22 cellular contexts compared by ENCODE assay signal in the genomic region with DNA sequence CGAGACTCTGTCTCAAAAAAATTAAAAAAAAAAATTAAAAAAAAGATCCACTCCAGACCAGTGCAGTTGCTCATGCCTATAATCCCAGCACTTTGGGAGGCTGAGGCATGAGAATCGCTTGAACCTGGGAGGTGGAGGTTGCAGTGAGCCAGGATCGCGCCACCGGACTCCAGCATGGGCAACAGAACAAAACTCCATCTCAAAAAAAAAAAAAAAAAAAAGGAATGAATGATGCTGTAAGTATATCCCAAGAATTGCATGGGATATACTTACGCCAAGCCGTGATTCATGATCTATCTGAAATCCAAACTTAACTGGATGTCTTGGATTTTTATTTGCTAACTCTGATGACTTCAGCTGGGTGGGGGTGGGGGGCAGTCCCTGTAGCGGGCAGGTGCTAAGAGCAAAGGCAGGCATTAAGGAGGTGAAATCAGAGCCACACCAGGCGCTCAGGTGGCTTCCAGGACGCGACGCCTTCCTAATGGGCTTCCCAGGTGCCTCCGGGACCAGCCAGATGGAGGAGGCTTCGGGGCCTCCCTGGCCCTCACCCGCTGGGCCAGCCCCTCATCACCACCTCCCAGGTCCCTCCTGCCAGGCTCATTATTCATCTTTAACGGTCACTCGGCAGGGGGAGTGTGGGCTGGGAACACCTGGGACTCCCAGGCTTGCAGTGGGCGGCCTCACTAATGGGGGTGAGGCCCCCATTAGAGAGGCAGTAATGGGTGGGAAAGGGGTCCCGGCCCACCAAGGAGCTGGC. TPM values are rescaled to one million over a fixed set of nuclear protein-coding genes. Genes with fewer than 3 reads are reported as not detected.
DNase-seq lines count a peak whose midpoint lies in the region; ATAC-seq and TF ChIP-seq lines count a peak whose summit lies in the region.
"Had no signal": no experiment of that assay in that cellular context is flagged by ENCODE, and none has a peak within 500 bp of the region (broad histone marks: within the 10 kb centered on the region; RNA-seq: fewer than 3 reads in every experiment).

No MANE protein-coding gene starts in this region.

- no peak overlapping the region for H3K4me3 Mint-ChIP-seq in WTC11
- H3K4me3 Mint-ChIP-seq in CD8-positive, alpha-beta memory T cell: no peak overlapping the region
- H3K4me3 Mint-ChIP-seq: activated naive CD4-positive, alpha-beta T cell treated with anti-CD3 and anti-CD28 coated beads, Interleukin-2, amount 50 U/mL, for 24 hours; HFFc6 had no signal

- ATAC-seq in WTC11 (no peak), HG02678 (IDR thresholded peaks at IDR 0.05; ENCODE audit: unreplicated experiment) (no peak)
- ATAC-seq: activated CD4-positive, CD25-positive, alpha-beta regulatory T cell treated with anti-CD3 and anti-CD28 coated beads, Interleukin-2, amount 50 U/mL, for 24 hours; PC-3 had no signal

- peaks cover 11% of the 10 kb centered on the region for H3K4me1 Mint-ChIP-seq in WTC11
- H3K4me1 Mint-ChIP-seq in CD8-positive, alpha-beta memory T cell: no peaks in the 10 kb centered on the region
- H3K4me1 Mint-ChIP-seq: activated naive CD4-positive, alpha-beta T cell treated with anti-CD3 and anti-CD28 coated beads, Interleukin-2, amount 50 U/mL, for 24 hours had no signal

- H3K36me3 ChIP-seq in stomach smooth muscle (ENCODE audit: control insufficient read depth in 2 of 2, insufficient read depth in 2 of 2, low read length in 2 of 2): no peaks in the 10 kb centered on the region
- no peaks in the 10 kb centered on the region for H3K36me3 ChIP-seq in CD8-positive, alpha-beta memory T cell (ENCODE audit: insufficient read depth, low read length)
- H3K36me3 ChIP-seq: neutrophil, vagina had no signal

- DNase-seq in NCI-H82 (lab: John Stamatoyannopoulos, UW) (peak; percentile 20), NCI-H82 treated with DMSO at 0.1 percent for 48 hours (lab: John Stamatoyannopoulos, UW; ENCODE audit: unreplicated experiment) (no peak), NCI-H146 (lab: John Stamatoyannopoulos, UW) (peak; percentile 87), WTC11 (ENCODE audit: low spot score) (no peak)
- no peak for DNase-seq in CD8-positive, alpha-beta memory T cell
- DNase-seq in effector CD8-positive, alpha-beta T cell (lab: John Stamatoyannopoulos, UW): no peak
- DNase-seq: head of caudate nucleus, HFFc6, KBM-7, MV-4-11, PC-3 had no signal

- H3K27me3 Mint-ChIP-seq in WTC11 (ENCODE audit: low read depth): peaks cover 18% of the 10 kb centered on the region
- H3K27me3 Mint-ChIP-seq in CD8-positive, alpha-beta memory T cell: peaks cover 4 to 35% of the 10 kb centered on the region in 2 donors

- H3K9ac ChIP-seq in stomach smooth muscle (ENCODE audit: low read length in 2 of 2): no peak overlapping the region

- H3K9me3 ChIP-seq in stomach smooth muscle (ENCODE audit: control insufficient read depth in 2 of 2, low read length in 2 of 2): no peaks in the 10 kb centered on the region
- no peaks in the 10 kb centered on the region for H3K9me3 ChIP-seq in CD8-positive, alpha-beta memory T cell (ENCODE audit: low read length)
- H3K9me3 ChIP-seq: neutrophil, vagina had no signal

- no peaks in the 10 kb centered on the region for H3K27me3 ChIP-seq in stomach smooth muscle (ENCODE audit: control insufficient read depth in 1 of 2, insufficient read depth in 2 of 2, low read length in 2 of 2)
- no peaks in the 10 kb centered on the region for H3K27me3 ChIP-seq in CD8-positive, alpha-beta memory T cell (ENCODE audit: insufficient read depth, low read length, poor library complexity, severe bottlenecking)
- H3K27me3 ChIP-seq: vagina had no signal

- POLR2A ChIA-PET in WTC11 (lab: Charles Lee): no interaction called here
- POLR2A ChIA-PET in CD8-positive, alpha-beta memory T cell (lab: Charles Lee): no interaction called here

- H3K36me3 Mint-ChIP-seq in WTC11: no peaks in the 10 kb centered on the region
- H3K36me3 Mint-ChIP-seq in CD8-positive, alpha-beta memory T cell: no peaks in the 10 kb centered on the region
- H3K36me3 Mint-ChIP-seq: activated naive CD4-positive, alpha-beta T cell treated with anti-CD3 and anti-CD28 coated beads, Interleukin-2, amount 50 U/mL, for 24 hours; CD14-positive monocyte had no signal

- no peaks in the 10 kb centered on the region for H3K9me3 Mint-ChIP-seq in WTC11
- no peaks in the 10 kb centered on the region for H3K9me3 Mint-ChIP-seq in CD8-positive, alpha-beta memory T cell
- H3K9me3 Mint-ChIP-seq: activated naive CD4-positive, alpha-beta T cell treated with anti-CD3 and anti-CD28 coated beads, Interleukin-2, amount 50 U/mL, for 24 hours; HFFc6 had no signal

- CTCF ChIA-PET in WTC11 (lab: Charles Lee): interaction anchor here (1.3 to 4.1 kb wide), 2 partner anchors 77 to 78 kb away, joined by 4 to 21 read pairs; a partner anchor contains a TSS
- CTCF ChIA-PET in CD8-positive, alpha-beta memory T cell (lab: Charles Lee): no interaction called here

- no peak overlapping the region for H3K4me3 ChIP-seq in stomach smooth muscle (ENCODE audit: low read length in 2 of 2)
- H3K4me3 ChIP-seq in CD8-positive, alpha-beta memory T cell (ENCODE audit: low read length): no peak overlapping the region
- H3K4me3 ChIP-seq: vagina had no signal

- H3K27ac Mint-ChIP-seq in WTC11: no peak overlapping the region
- H3K27ac Mint-ChIP-seq in CD8-positive, alpha-beta memory T cell: no peak overlapping the region
- H3K27ac Mint-ChIP-seq: activated naive CD4-positive, alpha-beta T cell treated with anti-CD3 and anti-CD28 coated beads, Interleukin-2, amount 50 U/mL, for 24 hours; CD14-positive monocyte; HFFc6 had no signal

- H3K4me1 ChIP-seq in stomach smooth muscle (ENCODE audit: control insufficient read depth, insufficient read depth, low read length): peaks cover 21% of the 10 kb centered on the region
- no peaks in the 10 kb centered on the region for H3K4me1 ChIP-seq in CD8-positive, alpha-beta memory T cell (ENCODE audit: insufficient read depth, low read length)

- peak overlapping the region; percentile 53 for H3K27ac ChIP-seq in stomach smooth muscle (ENCODE audit: low read length)
- H3K27ac ChIP-seq in CD8-positive, alpha-beta memory T cell (ENCODE audit: low read depth, low read length): no peak overlapping the region
- H3K27ac ChIP-seq: neutrophil, vagina had no signal

- TF ChIP-seq CTCF in WTC11 (IDR thresholded peaks at IDR 0.05): no peak

TF ChIP-seq in WTC11, 78 proteins besides CTCF, POLR2A, EP300 and RAD21:
- no peak for TF ChIP-seq MXD4 (CRISPR knock-in tag; IDR thresholded peaks at IDR 0.05; ENCODE audit: borderline replicate concordance)
- no peak for TF ChIP-seq ZNF671 (CRISPR knock-in tag; IDR thresholded peaks at IDR 0.05)
- TF ChIP-seq, protein P1, sequence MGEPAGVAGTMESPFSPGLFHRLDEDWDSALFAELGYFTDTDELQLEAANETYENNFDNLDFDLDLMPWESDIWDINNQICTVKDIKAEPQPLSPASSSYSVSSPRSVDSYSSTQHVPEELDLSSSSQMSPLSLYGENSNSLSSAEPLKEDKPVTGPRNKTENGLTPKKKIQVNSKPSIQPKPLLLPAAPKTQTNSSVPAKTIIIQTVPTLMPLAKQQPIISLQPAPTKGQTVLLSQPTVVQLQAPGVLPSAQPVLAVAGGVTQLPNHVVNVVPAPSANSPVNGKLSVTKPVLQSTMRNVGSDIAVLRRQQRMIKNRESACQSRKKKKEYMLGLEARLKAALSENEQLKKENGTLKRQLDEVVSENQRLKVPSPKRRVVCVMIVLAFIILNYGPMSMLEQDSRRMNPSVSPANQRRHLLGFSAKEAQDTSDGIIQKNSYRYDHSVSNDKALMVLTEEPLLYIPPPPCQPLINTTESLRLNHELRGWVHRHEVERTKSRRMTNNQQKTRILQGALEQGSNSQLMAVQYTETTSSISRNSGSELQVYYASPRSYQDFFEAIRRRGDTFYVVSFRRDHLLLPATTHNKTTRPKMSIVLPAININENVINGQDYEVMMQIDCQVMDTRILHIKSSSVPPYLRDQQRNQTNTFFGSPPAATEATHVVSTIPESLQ (CRISPR knock-in tag; IDR thresholded peaks at IDR 0.05): no peak
- TF ChIP-seq, protein P2, sequence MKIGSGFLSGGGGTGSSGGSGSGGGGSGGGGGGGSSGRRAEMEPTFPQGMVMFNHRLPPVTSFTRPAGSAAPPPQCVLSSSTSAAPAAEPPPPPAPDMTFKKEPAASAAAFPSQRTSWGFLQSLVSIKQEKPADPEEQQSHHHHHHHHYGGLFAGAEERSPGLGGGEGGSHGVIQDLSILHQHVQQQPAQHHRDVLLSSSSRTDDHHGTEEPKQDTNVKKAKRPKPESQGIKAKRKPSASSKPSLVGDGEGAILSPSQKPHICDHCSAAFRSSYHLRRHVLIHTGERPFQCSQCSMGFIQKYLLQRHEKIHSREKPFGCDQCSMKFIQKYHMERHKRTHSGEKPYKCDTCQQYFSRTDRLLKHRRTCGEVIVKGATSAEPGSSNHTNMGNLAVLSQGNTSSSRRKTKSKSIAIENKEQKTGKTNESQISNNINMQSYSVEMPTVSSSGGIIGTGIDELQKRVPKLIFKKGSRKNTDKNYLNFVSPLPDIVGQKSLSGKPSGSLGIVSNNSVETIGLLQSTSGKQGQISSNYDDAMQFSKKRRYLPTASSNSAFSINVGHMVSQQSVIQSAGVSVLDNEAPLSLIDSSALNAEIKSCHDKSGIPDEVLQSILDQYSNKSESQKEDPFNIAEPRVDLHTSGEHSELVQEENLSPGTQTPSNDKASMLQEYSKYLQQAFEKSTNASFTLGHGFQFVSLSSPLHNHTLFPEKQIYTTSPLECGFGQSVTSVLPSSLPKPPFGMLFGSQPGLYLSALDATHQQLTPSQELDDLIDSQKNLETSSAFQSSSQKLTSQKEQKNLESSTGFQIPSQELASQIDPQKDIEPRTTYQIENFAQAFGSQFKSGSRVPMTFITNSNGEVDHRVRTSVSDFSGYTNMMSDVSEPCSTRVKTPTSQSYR (CRISPR knock-in tag; IDR thresholded peaks at IDR 0.05): no peak
- TF ChIP-seq ZNF423 (CRISPR knock-in tag; IDR thresholded peaks at IDR 0.05): peak; percentile 67; the same call in 1 of the 2 replicates
- TF ChIP-seq IRF2 (CRISPR knock-in tag; IDR thresholded peaks at IDR 0.05; ENCODE audit: borderline replicate concordance, low read depth): no peak
- no peak for TF ChIP-seq NFYB (CRISPR knock-in tag; conservative IDR thresholded peaks at IDR 0.05; ENCODE audit: low read depth)

RNA-seq across cellular contexts. Expression of a gene that starts 11.4 kb away (rescaled TPM):
- 0.16 to 0.23 TPM (median 0.17 TPM) in 3 replicates for total RNA-seq in WTC11 (2021)
- total RNA-seq in CD8-positive, alpha-beta memory T cell: not detected
- not detected for polyA plus RNA-seq in CD8-positive, alpha-beta memory T cell
- total RNA-seq: activated CD8-positive, alpha-beta memory T cell treated with anti-CD3 and anti-CD28 coated beads for 36 hours; HFFc6; mucosa of gallbladder; PC-3; SK-MEL-5; vagina had no signal
- polyA plus RNA-seq: AG04450, CD14-positive monocyte had no signal

RNA-seq across cellular contexts. Expression of a gene that starts 21.9 kb away (rescaled TPM):
- 260 to 261 TPM (median 260 TPM) in 3 replicates for total RNA-seq in WTC11 (2021)
- 100 to 1,000 TPM; 216 to 232 TPM for total RNA-seq in CD8-positive, alpha-beta memory T cell
- polyA plus RNA-seq in CD8-positive, alpha-beta memory T cell: 399 TPM

RNA-seq across cellular contexts. Expression of a gene that starts 23.0 kb away (rescaled TPM):
- 2.5 to 3.3 TPM (median 3.3 TPM) in 3 replicates for total RNA-seq in WTC11 (2021)
- total RNA-seq in CD8-positive, alpha-beta memory T cell: 1 to 10 TPM; 4.0 to 4.1 TPM
- 6.3 TPM for polyA plus RNA-seq in CD8-positive, alpha-beta memory T cell

RNA-seq across cellular contexts. Expression of a gene that starts 30.5 kb away (rescaled TPM):
- total RNA-seq in WTC11 (2021): 0.23 to 0.62 TPM (median 0.48 TPM) in 3 replicates
- not detected for total RNA-seq in CD8-positive, alpha-beta memory T cell
- not detected for polyA plus RNA-seq in CD8-positive, alpha-beta memory T cell
- total RNA-seq: activated CD8-positive, alpha-beta memory T cell treated with anti-CD3 and anti-CD28 coated beads for 36 hours; HFFc6 had no signal
- polyA plus RNA-seq: AG04450, CD14-positive monocyte had no signal

RNA-seq across cellular contexts. Expression of a gene that starts 32.3 kb away (rescaled TPM):
- 4.6 to 5.8 TPM (median 5.3 TPM) in 3 replicates for total RNA-seq in WTC11 (2021)
- total RNA-seq in CD8-positive, alpha-beta memory T cell: 1 to 10 TPM; 5.3 to 7.3 TPM
- polyA plus RNA-seq in CD8-positive, alpha-beta memory T cell: 2.7 TPM

Comparison
In these comparisons a context has a peak if more than half of its experiments do, and no peak if none do; other contexts are left out.
1. DNase-seq: peak in NCI-H82 (single experiment) and NCI-H146 (single experiment); none in NCI-H82 treated with DMSO at 0.1 percent for 48 hours (single experiment), WTC11 (single experiment), CD8-positive, alpha-beta memory T cell (0 of 5) and effector CD8-positive, alpha-beta T cell (single experiment).